8 cellular contexts compared by ENCODE assay signal in the genomic region with DNA sequence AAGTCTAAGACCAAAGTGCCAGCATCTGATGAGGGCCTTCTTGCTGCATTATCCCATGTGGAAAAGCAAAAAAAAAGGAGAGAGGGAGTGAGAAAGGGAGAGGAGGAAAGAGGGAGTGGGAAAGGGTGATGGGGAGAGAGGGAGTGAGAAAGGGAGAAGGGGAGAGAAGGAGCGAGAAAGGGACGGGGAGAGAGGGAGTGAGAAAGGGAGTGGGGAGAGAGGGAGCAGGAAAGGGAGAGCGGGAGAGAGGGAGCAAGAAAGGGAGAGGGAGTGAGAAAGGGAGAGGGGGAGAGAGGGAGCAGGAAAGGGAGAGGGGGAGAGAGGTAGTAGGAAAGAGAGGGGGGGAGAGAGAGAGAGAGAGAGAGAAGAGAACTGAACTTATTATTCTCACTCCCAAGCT.
"Had no signal": no experiment of that assay in that cellular context is flagged by ENCODE, and none has a peak within 500 bp of the region (broad histone marks: within the 10 kb centered on the region; RNA-seq: fewer than 3 reads in every experiment).

No MANE protein-coding gene starts in this region.

- H3K4me3 ChIP-seq: GM23248, GM23338, HAP-1 had no signal

- DNase-seq: GM23248, GOT3, H7, H9, HCEC 1CT, HFFc6 had no signal

- H3K36me3 ChIP-seq: HAP-1 had no signal

- H3K4me3 Mint-ChIP-seq: GM23338, H9, HFFc6 had no signal

- H3K27ac ChIP-seq: GM23248 had no signal

- H3K4me1 Mint-ChIP-seq: GM23338 had no signal

- H3K9me3 Mint-ChIP-seq: GM23338, HFFc6 had no signal

- H3K4me1 ChIP-seq: HAP-1 had no signal

- H3K9me3 ChIP-seq: HAP-1 had no signal

- H3K27ac Mint-ChIP-seq: GM23338, H9, HFFc6 had no signal
